ENCODE assay signal across 1 cellular context in the genomic region with DNA sequence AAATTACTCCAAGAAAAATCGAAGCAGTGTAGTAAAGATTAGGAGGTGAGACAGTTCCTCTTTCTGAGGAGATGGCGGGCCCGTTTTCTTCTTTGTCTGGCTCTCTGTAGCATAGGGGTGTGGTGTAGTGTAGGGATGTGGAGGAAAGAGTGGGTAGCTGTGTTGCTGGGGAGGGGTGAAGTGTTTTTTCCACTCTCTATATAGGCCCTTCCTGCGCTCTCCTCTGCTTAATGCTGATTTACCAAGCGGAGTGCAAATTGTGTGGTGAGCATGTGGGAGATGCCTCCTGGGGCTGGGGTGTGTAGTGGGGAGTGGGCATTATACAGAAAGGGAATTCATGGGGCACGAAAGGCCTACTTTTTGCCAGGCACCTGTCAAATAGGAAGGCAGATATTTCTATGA.
TF ChIP-seq lines count a peak whose summit lies in the region.

No MANE protein-coding gene starts in this region.

TF ChIP-seq in HepG2, 621 proteins besides CTCF, POLR2A, EP300 and RAD21 (continued from another document):
- TF ChIP-seq ARHGAP35 (CRISPR knock-in tag; IDR thresholded peaks at IDR 0.05; ENCODE audit: borderline replicate concordance) (no peak), HHEX (CRISPR knock-in tag; IDR thresholded peaks at IDR 0.05) (no peak), SRSF9 (IDR thresholded peaks at IDR 0.05; ENCODE audit: borderline replicate concordance, insufficient read depth, low read depth, low read length, poor library complexity, severe bottlenecking) (no peak), MIXL1 (CRISPR knock-in tag; IDR thresholded peaks at IDR 0.05) (no peak), SP1 (IDR thresholded peaks at IDR 0.05) (no peak), SP1 (CRISPR knock-in tag; IDR thresholded peaks at IDR 0.05) (no peak), ZNF496 (CRISPR knock-in tag; IDR thresholded peaks at IDR 0.05; ENCODE audit: insufficient replicate concordance) (no peak), HNF4G (IDR thresholded peaks at IDR 0.05; ENCODE audit: borderline replicate concordance, low read depth, low read length) (no peak), HNF4G (CRISPR knock-in tag; IDR thresholded peaks at IDR 0.05; ENCODE audit: borderline replicate concordance, low read depth) (no peak), KLF15 (CRISPR knock-in tag; IDR thresholded peaks at IDR 0.05; ENCODE audit: borderline replicate concordance) (no peak), CBFB (CRISPR knock-in tag; IDR thresholded peaks at IDR 0.05) (no peak), ZNF101 (CRISPR knock-in tag; IDR thresholded peaks at IDR 0.05; ENCODE audit: borderline replicate concordance, low read depth) (no peak)
- TF ChIP-seq, protein P1, sequence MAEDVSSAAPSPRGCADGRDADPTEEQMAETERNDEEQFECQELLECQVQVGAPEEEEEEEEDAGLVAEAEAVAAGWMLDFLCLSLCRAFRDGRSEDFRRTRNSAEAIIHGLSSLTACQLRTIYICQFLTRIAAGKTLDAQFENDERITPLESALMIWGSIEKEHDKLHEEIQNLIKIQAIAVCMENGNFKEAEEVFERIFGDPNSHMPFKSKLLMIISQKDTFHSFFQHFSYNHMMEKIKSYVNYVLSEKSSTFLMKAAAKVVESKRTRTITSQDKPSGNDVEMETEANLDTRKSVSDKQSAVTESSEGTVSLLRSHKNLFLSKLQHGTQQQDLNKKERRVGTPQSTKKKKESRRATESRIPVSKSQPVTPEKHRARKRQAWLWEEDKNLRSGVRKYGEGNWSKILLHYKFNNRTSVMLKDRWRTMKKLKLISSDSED (CRISPR knock-in tag; IDR thresholded peaks at IDR 0.05), result no peak
- TF ChIP-seq, protein P2, sequence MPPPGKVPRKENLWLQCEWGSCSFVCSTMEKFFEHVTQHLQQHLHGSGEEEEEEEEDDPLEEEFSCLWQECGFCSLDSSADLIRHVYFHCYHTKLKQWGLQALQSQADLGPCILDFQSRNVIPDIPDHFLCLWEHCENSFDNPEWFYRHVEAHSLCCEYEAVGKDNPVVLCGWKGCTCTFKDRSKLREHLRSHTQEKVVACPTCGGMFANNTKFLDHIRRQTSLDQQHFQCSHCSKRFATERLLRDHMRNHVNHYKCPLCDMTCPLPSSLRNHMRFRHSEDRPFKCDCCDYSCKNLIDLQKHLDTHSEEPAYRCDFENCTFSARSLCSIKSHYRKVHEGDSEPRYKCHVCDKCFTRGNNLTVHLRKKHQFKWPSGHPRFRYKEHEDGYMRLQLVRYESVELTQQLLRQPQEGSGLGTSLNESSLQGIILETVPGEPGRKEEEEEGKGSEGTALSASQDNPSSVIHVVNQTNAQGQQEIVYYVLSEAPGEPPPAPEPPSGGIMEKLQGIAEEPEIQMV (CRISPR knock-in tag; IDR thresholded peaks at IDR 0.05; ENCODE audit: low read depth), result no peak
- TF ChIP-seq, protein P3, sequence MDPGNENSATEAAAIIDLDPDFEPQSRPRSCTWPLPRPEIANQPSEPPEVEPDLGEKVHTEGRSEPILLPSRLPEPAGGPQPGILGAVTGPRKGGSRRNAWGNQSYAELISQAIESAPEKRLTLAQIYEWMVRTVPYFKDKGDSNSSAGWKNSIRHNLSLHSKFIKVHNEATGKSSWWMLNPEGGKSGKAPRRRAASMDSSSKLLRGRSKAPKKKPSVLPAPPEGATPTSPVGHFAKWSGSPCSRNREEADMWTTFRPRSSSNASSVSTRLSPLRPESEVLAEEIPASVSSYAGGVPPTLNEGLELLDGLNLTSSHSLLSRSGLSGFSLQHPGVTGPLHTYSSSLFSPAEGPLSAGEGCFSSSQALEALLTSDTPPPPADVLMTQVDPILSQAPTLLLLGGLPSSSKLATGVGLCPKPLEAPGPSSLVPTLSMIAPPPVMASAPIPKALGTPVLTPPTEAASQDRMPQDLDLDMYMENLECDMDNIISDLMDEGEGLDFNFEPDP (CRISPR knock-in tag; conservative IDR thresholded peaks at IDR 0.05), result no peak
- TF ChIP-seq, protein P4, sequence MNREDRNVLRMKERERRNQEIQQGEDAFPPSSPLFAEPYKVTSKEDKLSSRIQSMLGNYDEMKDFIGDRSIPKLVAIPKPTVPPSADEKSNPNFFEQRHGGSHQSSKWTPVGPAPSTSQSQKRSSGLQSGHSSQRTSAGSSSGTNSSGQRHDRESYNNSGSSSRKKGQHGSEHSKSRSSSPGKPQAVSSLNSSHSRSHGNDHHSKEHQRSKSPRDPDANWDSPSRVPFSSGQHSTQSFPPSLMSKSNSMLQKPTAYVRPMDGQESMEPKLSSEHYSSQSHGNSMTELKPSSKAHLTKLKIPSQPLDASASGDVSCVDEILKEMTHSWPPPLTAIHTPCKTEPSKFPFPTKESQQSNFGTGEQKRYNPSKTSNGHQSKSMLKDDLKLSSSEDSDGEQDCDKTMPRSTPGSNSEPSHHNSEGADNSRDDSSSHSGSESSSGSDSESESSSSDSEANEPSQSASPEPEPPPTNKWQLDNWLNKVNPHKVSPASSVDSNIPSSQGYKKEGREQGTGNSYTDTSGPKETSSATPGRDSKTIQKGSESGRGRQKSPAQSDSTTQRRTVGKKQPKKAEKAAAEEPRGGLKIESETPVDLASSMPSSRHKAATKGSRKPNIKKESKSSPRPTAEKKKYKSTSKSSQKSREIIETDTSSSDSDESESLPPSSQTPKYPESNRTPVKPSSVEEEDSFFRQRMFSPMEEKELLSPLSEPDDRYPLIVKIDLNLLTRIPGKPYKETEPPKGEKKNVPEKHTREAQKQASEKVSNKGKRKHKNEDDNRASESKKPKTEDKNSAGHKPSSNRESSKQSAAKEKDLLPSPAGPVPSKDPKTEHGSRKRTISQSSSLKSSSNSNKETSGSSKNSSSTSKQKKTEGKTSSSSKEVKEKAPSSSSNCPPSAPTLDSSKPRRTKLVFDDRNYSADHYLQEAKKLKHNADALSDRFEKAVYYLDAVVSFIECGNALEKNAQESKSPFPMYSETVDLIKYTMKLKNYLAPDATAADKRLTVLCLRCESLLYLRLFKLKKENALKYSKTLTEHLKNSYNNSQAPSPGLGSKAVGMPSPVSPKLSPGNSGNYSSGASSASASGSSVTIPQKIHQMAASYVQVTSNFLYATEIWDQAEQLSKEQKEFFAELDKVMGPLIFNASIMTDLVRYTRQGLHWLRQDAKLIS (CRISPR knock-in tag; IDR thresholded peaks at IDR 0.05), result no peak
- TF ChIP-seq, protein P5, sequence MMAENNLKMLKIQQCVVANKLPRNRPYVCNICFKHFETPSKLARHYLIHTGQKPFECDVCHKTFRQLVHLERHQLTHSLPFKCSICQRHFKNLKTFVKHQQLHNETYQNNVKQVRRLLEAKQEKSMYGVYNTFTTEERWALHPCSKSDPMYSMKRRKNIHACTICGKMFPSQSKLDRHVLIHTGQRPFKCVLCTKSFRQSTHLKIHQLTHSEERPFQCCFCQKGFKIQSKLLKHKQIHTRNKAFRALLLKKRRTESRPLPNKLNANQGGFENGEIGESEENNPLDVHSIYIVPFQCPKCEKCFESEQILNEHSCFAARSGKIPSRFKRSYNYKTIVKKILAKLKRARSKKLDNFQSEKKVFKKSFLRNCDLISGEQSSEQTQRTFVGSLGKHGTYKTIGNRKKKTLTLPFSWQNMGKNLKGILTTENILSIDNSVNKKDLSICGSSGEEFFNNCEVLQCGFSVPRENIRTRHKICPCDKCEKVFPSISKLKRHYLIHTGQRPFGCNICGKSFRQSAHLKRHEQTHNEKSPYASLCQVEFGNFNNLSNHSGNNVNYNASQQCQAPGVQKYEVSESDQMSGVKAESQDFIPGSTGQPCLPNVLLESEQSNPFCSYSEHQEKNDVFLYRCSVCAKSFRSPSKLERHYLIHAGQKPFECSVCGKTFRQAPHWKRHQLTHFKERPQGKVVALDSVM (CRISPR knock-in tag; IDR thresholded peaks at IDR 0.05), result no peak
